8 cellular contexts compared by ENCODE assay signal in the genomic region with DNA sequence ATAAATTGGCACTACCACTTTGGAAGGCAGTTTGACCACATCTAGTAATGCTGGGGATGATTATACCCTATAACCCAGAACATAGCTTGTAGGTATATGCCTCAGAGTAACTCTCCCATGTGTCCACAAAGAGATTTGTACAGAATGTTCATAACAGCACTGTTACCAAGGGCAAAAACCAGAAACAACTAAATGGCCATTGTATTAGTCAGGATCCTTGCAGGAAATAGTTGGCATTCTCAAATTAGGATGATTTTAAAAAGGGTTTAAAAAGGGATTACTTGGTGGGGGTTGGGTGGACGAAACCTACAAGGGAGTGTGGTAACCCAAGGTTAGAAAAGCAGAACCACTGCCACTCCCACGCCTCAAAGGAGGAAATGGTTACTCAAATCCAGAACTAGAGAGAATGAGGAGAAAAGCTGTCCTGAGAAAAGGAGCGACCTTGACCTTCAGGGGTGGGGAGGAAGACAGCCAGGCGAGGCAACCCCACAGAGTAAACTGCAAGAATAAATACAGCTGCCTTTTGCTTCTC. TPM values are rescaled to one million over a fixed set of nuclear protein-coding genes. Genes with fewer than 3 reads are reported as not detected.
DNase-seq lines count a peak whose midpoint lies in the region; ATAC-seq, FAIRE-seq and TF ChIP-seq lines count a peak whose summit lies in the region.

No MANE protein-coding gene starts in this region.

- no peaks in the 10 kb centered on the region for H3K9me1 ChIP-seq in keratinocyte (ENCODE audit: control insufficient read depth, extremely low read depth, insufficient read depth, low read length)

- H3K36me3 ChIP-seq in keratinocyte (ENCODE audit: control insufficient read depth in 2 of 2, extremely low read depth in 1 of 2, insufficient read depth in 2 of 2, low read length in 2 of 2) = no peaks in the 10 kb centered on the region

- H3K9ac ChIP-seq in keratinocyte (ENCODE audit: control insufficient read depth, extremely low read depth, insufficient read depth, low read length) = no peak overlapping the region

- peak overlapping the region; percentile 22 for H3K4me2 ChIP-seq in keratinocyte (ENCODE audit: control insufficient read depth, extremely low read depth, insufficient read depth, low read depth, low read length)

- H4K20me1 ChIP-seq in keratinocyte (ENCODE audit: control insufficient read depth, extremely low read depth, insufficient read depth, low read length) = no peaks in the 10 kb centered on the region

- H3K36me3 Mint-ChIP-seq in activated naive CD8-positive, alpha-beta T cell = peaks cover 4% of the 10 kb centered on the region

- dilution Hi-C loops in keratinocyte (cut with MboI; ENCODE audit: extremely low pct_ligation_motif_present, low sequenced_read_pairs) = no loop called here

- H3K4me1 Mint-ChIP-seq in activated naive CD8-positive, alpha-beta T cell (ENCODE audit: low read depth) = peaks cover 18% of the 10 kb centered on the region

- H3K27me3 Mint-ChIP-seq in activated naive CD8-positive, alpha-beta T cell = no peaks in the 10 kb centered on the region

- H2AFZ ChIP-seq in keratinocyte (ENCODE audit: control insufficient read depth, low read length) = no peak overlapping the region

- H3K79me2 ChIP-seq in keratinocyte (ENCODE audit: control insufficient read depth, insufficient read depth, low read length) = peaks cover 14% of the 10 kb centered on the region

- no peak overlapping the region for H3K4me3 ChIP-seq in keratinocyte (ENCODE audit: control insufficient read depth in 2 of 3, extremely low read depth in 1 of 3, insufficient read depth in 2 of 3, low read depth in 1 of 3, low read length in 3 of 3)

- no peak overlapping the region for H3K27ac Mint-ChIP-seq in activated naive CD8-positive, alpha-beta T cell

- no peaks in the 10 kb centered on the region for H3K9me3 Mint-ChIP-seq in activated naive CD8-positive, alpha-beta T cell (ENCODE audit: low read depth)

- no peaks in the 10 kb centered on the region for H3K27me3 ChIP-seq in keratinocyte (ENCODE audit: control insufficient read depth, extremely low read depth, insufficient read depth, low read length)

- H3K4me1 ChIP-seq in keratinocyte (ENCODE audit: control insufficient read depth, extremely low read depth, insufficient read depth, low read length) = peaks cover 13% of the 10 kb centered on the region

- peak; percentile 51 for DNase-seq in Caki2 (ENCODE audit: low read depth)
- DNase-seq in keratinocyte (ENCODE audit: low read depth, low spot score) = no peak
- no peak for DNase-seq in NCI-H1930 (lab: John Stamatoyannopoulos, UW)
- DNase-seq in NAMALWA (ENCODE audit: low spot score) = no peak
- no peak for DNase-seq in activated CD4-positive, CD25-positive, alpha-beta regulatory T cell treated with anti-CD3 and anti-CD28 coated beads, Interleukin-2, amount 50 U/mL, for 72 hours

- no peak for FAIRE-seq in keratinocyte (lab: Jason Lieb, UNC)

- in situ Hi-C loops in Caki2 (cut with HindIII; ENCODE audit: low pct_unique_long_range_greater_than_20kb, low sequenced_read_pairs) = no loop called here

- H3K27ac ChIP-seq in keratinocyte (ENCODE audit: control insufficient read depth, insufficient read depth, low read length) = no peak overlapping the region

- H3K9me3 ChIP-seq in keratinocyte (ENCODE audit: control insufficient read depth, low read depth, low read length) = no peaks in the 10 kb centered on the region

- peak overlapping the region; percentile 94 for H3K4me3 Mint-ChIP-seq in activated naive CD8-positive, alpha-beta T cell

- ATAC-seq in HG03432 (IDR thresholded peaks at IDR 0.05; ENCODE audit: unreplicated experiment) = peak; percentile 36
- no peak for ATAC-seq in HG03571 (IDR thresholded peaks at IDR 0.05; ENCODE audit: unreplicated experiment)

- TF ChIP-seq CTCF in keratinocyte (optimal IDR thresholded peaks at IDR 0.05 in 1 of 3, IDR thresholded peaks at IDR 0.05 in 1 of 3, conservative IDR thresholded peaks at IDR 0.05 in 1 of 3; ENCODE audit: extremely low read depth in 1 of 3, insufficient read depth in 2 of 3, low read length in 3 of 3) = no peak

RNA-seq across cellular contexts. Expression of gene CPPED1, which starts 2.1 kb away (rescaled TPM):
- 63.2 and 73.2 TPM in 2 replicates for total RNA-seq in Caki2 (2014; rRNA removed; shearing (Covaris generic); ENCODE audit: low replicate concordance)
- polyA plus RNA-seq in keratinocyte = 12.1 to 14.4 TPM (median 12.6 TPM) in 3 replicates
- polyA plus RNA-seq in keratinocyte (2011; ENCODE audit: low read depth) = 2.5 TPM
- polyA plus RNA-seq in keratinocyte (2011; cell fraction: cytosol; rRNA removed) = 11.2 and 20.5 TPM in 2 replicates
- polyA plus RNA-seq in keratinocyte (2011; cell fraction: nucleus; rRNA removed) = 12.2 and 13.1 TPM in 2 replicates
- polyA plus RNA-seq in keratinocyte (2012; ENCODE audit: low replicate concordance) = 4.4 and 10.7 TPM in 2 replicates
- polyA minus RNA-seq in keratinocyte = 11.0 to 15.2 TPM (median 13.9 TPM) in 3 replicates
- 13.6 TPM for polyA minus RNA-seq in keratinocyte (2011; cell fraction: cytosol; rRNA and poly(A)+ RNA removed)
- 8.1 TPM in 2 replicates for polyA minus RNA-seq in keratinocyte (2011; cell fraction: nucleus; rRNA and poly(A)+ RNA removed)
